15 cellular contexts compared by ENCODE assay signal in genomic region chr5:445591-445990, GRCh38. TPM values are rescaled to one million over a fixed set of nuclear protein-coding genes. Genes with fewer than 3 reads are reported as not detected.
DNase-seq lines count a peak whose midpoint lies in the region; ATAC-seq and TF ChIP-seq lines count a peak whose summit lies in the region.
"Had no signal": no experiment of that assay in that cellular context is flagged by ENCODE, and none has a peak within 500 bp of the region (broad histone marks: within the 10 kb centered on the region; RNA-seq: fewer than 3 reads in every experiment).

No MANE protein-coding gene starts in this region.

- no peak overlapping the region for H2AFZ ChIP-seq in osteoblast (ENCODE audit: low read length)
- H2AFZ ChIP-seq: GM23248 had no signal

- no peak overlapping the region for H3K27ac ChIP-seq in osteoblast (ENCODE audit: low read depth, low read length)
- no peak overlapping the region for H3K27ac ChIP-seq in left lung
- H3K27ac ChIP-seq: coronary artery, GM23248 had no signal

- POLR2A ChIA-PET in Caco-2 (lab: Charles Lee) = no interaction called here

- H3K9me3 ChIP-seq in Caco-2 (no peaks in the 10 kb centered on the region), osteoblast (ENCODE audit: low read depth, low read length) (no peaks in the 10 kb centered on the region), left lung (no peaks in the 10 kb centered on the region)

- H3K79me2 ChIP-seq in osteoblast (ENCODE audit: insufficient read depth, low read length) = peaks cover 57% of the 10 kb centered on the region

- H4K20me1 ChIP-seq in osteoblast (ENCODE audit: insufficient read depth, low read length) = peaks cover 37% of the 10 kb centered on the region

- CTCF ChIA-PET in Caco-2 (lab: Charles Lee) = interaction anchor here (1.7 to 2.0 kb wide), 2 partner anchors 14 to 24 kb away, joined by 5 to 8 read pairs; no protein-coding TSS in a partner anchor

- H3K4me3 ChIP-seq in Caco-2 (ENCODE audit: low read depth, low read length) = no peak overlapping the region
- no peak overlapping the region for H3K4me3 ChIP-seq in osteoblast (ENCODE audit: insufficient read depth, low read length)
- no peak overlapping the region for H3K4me3 ChIP-seq in left lung
- H3K4me3 ChIP-seq: coronary artery, GM23248 had no signal

- ATAC-seq in activated T-cell treated with anti-CD3 and anti-CD28 coated beads, Interleukin-2, amount 50 U/mL, for 72 hours (replicated peaks in 1 of 2) = no peak
- ATAC-seq in activated T-helper 17 cell treated with anti-CD3 and anti-CD28 coated beads, Interleukin-2, amount 50 U/mL, for 72 hours (replicated peaks) = no peak
- no peak for ATAC-seq in left lung

- TF ChIP-seq CTCF in Caco-2 (IDR thresholded peaks at IDR 0.05; ENCODE audit: insufficient read depth in 1 of 2, low read depth in 1 of 2, low read length in 1 of 2, severe bottlenecking in 1 of 2, unreplicated experiment in 1 of 2) (no peak), osteoblast (IDR thresholded peaks at IDR 0.05; ENCODE audit: extremely low read depth, low read depth, low read length) (no peak), left lung (IDR thresholded peaks at IDR 0.05) (no peak)

- no TSS peak for BruUV-seq in Caco-2 (replicated peaks; lab: Mats Ljungman, UMichigan)

- peaks cover 14 to 36% of the 10 kb centered on the region in 2 donors for H3K36me3 Mint-ChIP-seq in activated T-cell treated with anti-CD3 and anti-CD28 coated beads, Interleukin-2, amount 50 U/mL, for 72 hours (ENCODE audit: insufficient read depth in 2 of 2)
- H3K36me3 Mint-ChIP-seq in Caco-2 (ENCODE audit: insufficient read depth, unreplicated experiment) = peaks cover 47% of the 10 kb centered on the region
- H3K36me3 Mint-ChIP-seq in activated T-helper 17 cell treated with anti-CD3 and anti-CD28 coated beads, Interleukin-2, amount 50 U/mL, for 72 hours (ENCODE audit: low read depth) = peaks cover 73% of the 10 kb centered on the region

- peak overlapping the region; percentile 33 for H3K27ac Mint-ChIP-seq in activated T-cell treated with anti-CD3 and anti-CD28 coated beads, Interleukin-2, amount 50 U/mL, for 72 hours
- peak overlapping the region; percentile 10 for H3K27ac Mint-ChIP-seq in Caco-2 (ENCODE audit: unreplicated experiment)
- peak overlapping the region; percentile 38 for H3K27ac Mint-ChIP-seq in activated T-helper 17 cell treated with anti-CD3 and anti-CD28 coated beads, Interleukin-2, amount 50 U/mL, for 72 hours

- H3K9me3 Mint-ChIP-seq in activated T-cell treated with anti-CD3 and anti-CD28 coated beads, Interleukin-2, amount 50 U/mL, for 72 hours = no peaks in the 10 kb centered on the region
- H3K9me3 Mint-ChIP-seq in Caco-2 (ENCODE audit: unreplicated experiment) = no peaks in the 10 kb centered on the region
- H3K9me3 Mint-ChIP-seq in activated T-helper 17 cell treated with anti-CD3 and anti-CD28 coated beads, Interleukin-2, amount 50 U/mL, for 72 hours = no peaks in the 10 kb centered on the region

- intact Hi-C loops in Caco-2 (cut with micrococcal nuclease; ENCODE audit: unreplicated experiment) (loop anchor here (10.0 kb wide), 1 partner anchor 169 kb away; the partner anchor contains the start of gene CEP72), left lung (cut with DNase I) (no loop called here)

- DNase-seq in activated T-cell treated with anti-CD3 and anti-CD28 coated beads, Interleukin-2, amount 50 U/mL, for 72 hours = no peak
- no peak for DNase-seq in activated T-cell treated with anti-CD3 and anti-CD28 coated beads, Interleukin-2, amount 50 U/mL, for 48 hours
- DNase-seq in Caco-2 (no peak), osteoblast (ENCODE audit: insufficient read length, low spot score, missing footprints) (peak; percentile 69), MV-4-11 (lab: John Stamatoyannopoulos, UW) (no peak), pons (ENCODE audit: low spot score) (no peak), left lung (no peak)
- DNase-seq: activated CD4-positive, alpha-beta T cell treated with anti-CD3 and anti-CD28 coated beads for 4 hours; GM23248; NCI-H1436; NCI-H82; stimulated activated CD4-positive, alpha-beta T cell treated with anti-CD3 and anti-CD28 coated beads, Interleukin-15, amount 100 ng/mL, for 24 hours; SW 1271 had no signal

- H3K27me3 Mint-ChIP-seq in activated T-cell treated with anti-CD3 and anti-CD28 coated beads, Interleukin-2, amount 50 U/mL, for 72 hours (ENCODE audit: low read depth) = no peaks in the 10 kb centered on the region
- no peaks in the 10 kb centered on the region for H3K27me3 Mint-ChIP-seq in Caco-2 (ENCODE audit: insufficient read depth, unreplicated experiment)
- H3K27me3 Mint-ChIP-seq in activated T-helper 17 cell treated with anti-CD3 and anti-CD28 coated beads, Interleukin-2, amount 50 U/mL, for 72 hours = no peaks in the 10 kb centered on the region

- no peak overlapping the region for H3K4me2 ChIP-seq in osteoblast (ENCODE audit: insufficient read depth, low read length)

- H3K36me3 ChIP-seq in Caco-2 (ENCODE audit: control insufficient read depth, insufficient read depth, low read length) (peaks cover 10% of the 10 kb centered on the region), osteoblast (ENCODE audit: insufficient read depth, low read length) (peaks cover 42% of the 10 kb centered on the region), left lung (peaks cover 3 to 49% of the 10 kb centered on the region in 2 donors)

- no peaks in the 10 kb centered on the region for H3K27me3 ChIP-seq in Caco-2 (replicated peaks; ENCODE audit: control insufficient read depth, insufficient read depth, low read length)
- H3K27me3 ChIP-seq in osteoblast (ENCODE audit: insufficient read depth, low read length) = no peaks in the 10 kb centered on the region
- no peaks in the 10 kb centered on the region for H3K27me3 ChIP-seq in left lung

- H3K4me3 Mint-ChIP-seq in activated T-cell treated with anti-CD3 and anti-CD28 coated beads, Interleukin-2, amount 50 U/mL, for 72 hours = no peak overlapping the region
- H3K4me3 Mint-ChIP-seq in Caco-2 (ENCODE audit: unreplicated experiment) = no peak overlapping the region
- H3K4me3 Mint-ChIP-seq in activated T-helper 17 cell treated with anti-CD3 and anti-CD28 coated beads, Interleukin-2, amount 50 U/mL, for 72 hours = no peak overlapping the region

- peaks cover 51% of the 10 kb centered on the region for H3K4me1 Mint-ChIP-seq in activated T-cell treated with anti-CD3 and anti-CD28 coated beads, Interleukin-2, amount 50 U/mL, for 72 hours (ENCODE audit: low read depth)
- no peaks in the 10 kb centered on the region for H3K4me1 Mint-ChIP-seq in Caco-2 (ENCODE audit: low read depth, unreplicated experiment)
- H3K4me1 Mint-ChIP-seq in activated T-helper 17 cell treated with anti-CD3 and anti-CD28 coated beads, Interleukin-2, amount 50 U/mL, for 72 hours = peaks cover 35% of the 10 kb centered on the region

- H3K4me1 ChIP-seq in Caco-2 = no peaks in the 10 kb centered on the region
- peaks cover 17% of the 10 kb centered on the region for H3K4me1 ChIP-seq in osteoblast (ENCODE audit: insufficient read depth, low read length)
- H3K4me1 ChIP-seq in left lung = peaks cover 0 to 54% of the 10 kb centered on the region in 2 donors

RNA-seq across cellular contexts. Expression of gene EXOC3, which starts 2.6 kb away (rescaled TPM):
- 10 to 100 TPM; 60.1 to 78.2 TPM for total RNA-seq in activated T-cell treated with anti-CD3 and anti-CD28 coated beads, Interleukin-2, amount 50 U/mL, for 72 hours
- total RNA-seq in Caco-2 (2022) = 41.9 and 44.5 TPM in 2 replicates
- 10 to 100 TPM; 78.3 to 93.6 TPM for total RNA-seq in activated T-helper 17 cell treated with anti-CD3 and anti-CD28 coated beads, Interleukin-2, amount 50 U/mL, for 72 hours
- total RNA-seq in osteoblast = 39.8 and 49.2 TPM in 2 replicates
- 10 to 100 TPM; 43.8 to 58.7 TPM for total RNA-seq in left lung
